In the genomic region with DNA sequence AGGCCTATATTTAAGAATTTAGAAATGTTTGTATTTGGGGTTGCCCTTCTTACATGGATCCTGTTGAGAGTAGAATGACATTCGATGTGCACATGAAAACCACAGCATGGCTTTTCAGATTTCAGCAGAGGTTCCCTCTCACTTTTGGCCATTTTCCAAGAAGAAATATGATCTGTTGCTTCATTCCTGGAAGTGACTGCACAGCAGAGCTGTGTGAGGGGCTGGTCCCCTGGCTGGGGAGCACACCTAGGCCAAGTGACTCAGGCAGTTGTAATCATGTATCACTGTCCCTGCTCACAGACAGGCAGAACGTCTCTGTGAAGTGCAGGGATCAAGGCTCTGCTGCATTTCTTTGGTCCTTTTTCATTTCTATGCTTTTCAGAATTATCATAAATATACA, we compare ENCODE assay signal across 8 cellular contexts. TPM values are rescaled to one million over a fixed set of nuclear protein-coding genes. Genes with fewer than 3 reads are reported as not detected.
DNase-seq lines count a peak whose midpoint lies in the region.

No MANE protein-coding gene starts in this region.

- H3K4me3 Mint-ChIP-seq in activated T-helper 2 cell treated with anti-CD3 and anti-CD28 coated beads, Interferon-gamma antibody, Interleukin-2, Interleukin-4, amounts not matched to agents 10 μg/mL and 5 μg/mL and 100 μg/mL, durations not matched to agents 14 hours and 24 hours and 36 hours (ENCODE audit: low read depth), result no peak overlapping the region

- H3K27me3 Mint-ChIP-seq in activated T-helper 2 cell treated with anti-CD3 and anti-CD28 coated beads, Interferon-gamma antibody, Interleukin-2, Interleukin-4, amounts not matched to agents 10 μg/mL and 5 μg/mL and 100 μg/mL, durations not matched to agents 14 hours and 24 hours and 36 hours (ENCODE audit: low read depth), result no peaks in the 10 kb centered on the region

- intact Hi-C loops in activated T-helper 2 cell treated with anti-CD3 and anti-CD28 coated beads, Interferon-gamma antibody, Interleukin-2, Interleukin-4, amounts not matched to agents 10 μg/mL and 5 μg/mL and 100 μg/mL, durations not matched to agents 14 hours and 24 hours and 36 hours (cut with micrococcal nuclease), result no loop called here

- no peaks in the 10 kb centered on the region for H3K4me1 Mint-ChIP-seq in activated T-helper 2 cell treated with anti-CD3 and anti-CD28 coated beads, Interferon-gamma antibody, Interleukin-2, Interleukin-4, amounts not matched to agents 10 μg/mL and 5 μg/mL and 100 μg/mL, durations not matched to agents 14 hours and 24 hours and 36 hours (ENCODE audit: low read depth)

- DNase-seq in DMS53 treated with DMSO at 0.1 percent for 48 hours (lab: John Stamatoyannopoulos, UW; ENCODE audit: unreplicated experiment), result peak; percentile 81
- peak; percentile 60 for DNase-seq in NCI-H1436 (lab: John Stamatoyannopoulos, UW)
- peak; percentile 65 for DNase-seq in amniotic epithelial cell (ENCODE audit: low read depth)
- DNase-seq in lung microvascular endothelial cell (ENCODE audit: low read depth in 2 of 2), result peak; percentile 9 to 64
- DNase-seq in retina, result no peak
- DNase-seq in activated T-helper 2 cell treated with anti-CD3 and anti-CD28 coated beads, Interferon-gamma antibody, Interleukin-2, Interleukin-4, amounts not matched to agents 10 μg/mL and 5 μg/mL and 100 μg/mL, durations not matched to agents 14 hours and 24 hours and 36 hours (ENCODE audit: low spot score), result no peak
- no peak for DNase-seq in activated CD8-positive, alpha-beta memory T cell treated with anti-CD3 and anti-CD28 coated beads, Interleukin-2, amount 50 U/mL, for 48 hours
- DNase-seq in cerebellar cortex (ENCODE audit: low spot score), result no peak

- H3K27ac Mint-ChIP-seq in activated T-helper 2 cell treated with anti-CD3 and anti-CD28 coated beads, Interferon-gamma antibody, Interleukin-2, Interleukin-4, amounts not matched to agents 10 μg/mL and 5 μg/mL and 100 μg/mL, durations not matched to agents 14 hours and 24 hours and 36 hours, result no peak overlapping the region

- H3K9me3 Mint-ChIP-seq in activated T-helper 2 cell treated with anti-CD3 and anti-CD28 coated beads, Interferon-gamma antibody, Interleukin-2, Interleukin-4, amounts not matched to agents 10 μg/mL and 5 μg/mL and 100 μg/mL, durations not matched to agents 14 hours and 24 hours and 36 hours, result no peaks in the 10 kb centered on the region

- peaks cover 70% of the 10 kb centered on the region for H3K36me3 Mint-ChIP-seq in activated T-helper 2 cell treated with anti-CD3 and anti-CD28 coated beads, Interferon-gamma antibody, Interleukin-2, Interleukin-4, amounts not matched to agents 10 μg/mL and 5 μg/mL and 100 μg/mL, durations not matched to agents 14 hours and 24 hours and 36 hours (ENCODE audit: low read depth)

RNA-seq across cellular contexts. Expression of a gene that starts 32.3 kb away (rescaled TPM):
- not detected in 2 replicates for total RNA-seq in lung microvascular endothelial cell
- not detected in 2 replicates for total RNA-seq in activated T-helper 2 cell treated with anti-CD3 and anti-CD28 coated beads, Interferon-gamma antibody, Interleukin-2, Interleukin-4, amounts not matched to agents 10 μg/mL and 5 μg/mL and 100 μg/mL, durations not matched to agents 14 hours and 24 hours and 36 hours

RNA-seq across cellular contexts. Expression of a gene that starts 39.3 kb away (rescaled TPM):
- total RNA-seq in lung microvascular endothelial cell, result 11.3 and 14.1 TPM in 2 replicates
- 36.9 and 38.8 TPM in 2 replicates for total RNA-seq in activated T-helper 2 cell treated with anti-CD3 and anti-CD28 coated beads, Interferon-gamma antibody, Interleukin-2, Interleukin-4, amounts not matched to agents 10 μg/mL and 5 μg/mL and 100 μg/mL, durations not matched to agents 14 hours and 24 hours and 36 hours

Comparison
In these comparisons a context has a peak if more than half of its experiments do, and no peak if none do; other contexts are left out.
1. DNase-seq: peak in DMS53 treated with DMSO at 0.1 percent for 48 hours (single experiment), NCI-H1436 (single experiment), amniotic epithelial cell (single experiment) and lung microvascular endothelial cell (2 of 2); none in retina (single experiment), activated T-helper 2 cell treated with anti-CD3 and anti-CD28 coated beads, Interferon-gamma antibody, Interleukin-2, Interleukin-4, amounts not matched to agents 10 μg/mL and 5 μg/mL and 100 μg/mL, durations not matched to agents 14 hours and 24 hours and 36 hours (single experiment), activated CD8-positive, alpha-beta memory T cell treated with anti-CD3 and anti-CD28 coated beads, Interleukin-2, amount 50 U/mL, for 48 hours (single experiment) and cerebellar cortex (single experiment).